8 cellular contexts compared by ENCODE assay signal in the genomic region with DNA sequence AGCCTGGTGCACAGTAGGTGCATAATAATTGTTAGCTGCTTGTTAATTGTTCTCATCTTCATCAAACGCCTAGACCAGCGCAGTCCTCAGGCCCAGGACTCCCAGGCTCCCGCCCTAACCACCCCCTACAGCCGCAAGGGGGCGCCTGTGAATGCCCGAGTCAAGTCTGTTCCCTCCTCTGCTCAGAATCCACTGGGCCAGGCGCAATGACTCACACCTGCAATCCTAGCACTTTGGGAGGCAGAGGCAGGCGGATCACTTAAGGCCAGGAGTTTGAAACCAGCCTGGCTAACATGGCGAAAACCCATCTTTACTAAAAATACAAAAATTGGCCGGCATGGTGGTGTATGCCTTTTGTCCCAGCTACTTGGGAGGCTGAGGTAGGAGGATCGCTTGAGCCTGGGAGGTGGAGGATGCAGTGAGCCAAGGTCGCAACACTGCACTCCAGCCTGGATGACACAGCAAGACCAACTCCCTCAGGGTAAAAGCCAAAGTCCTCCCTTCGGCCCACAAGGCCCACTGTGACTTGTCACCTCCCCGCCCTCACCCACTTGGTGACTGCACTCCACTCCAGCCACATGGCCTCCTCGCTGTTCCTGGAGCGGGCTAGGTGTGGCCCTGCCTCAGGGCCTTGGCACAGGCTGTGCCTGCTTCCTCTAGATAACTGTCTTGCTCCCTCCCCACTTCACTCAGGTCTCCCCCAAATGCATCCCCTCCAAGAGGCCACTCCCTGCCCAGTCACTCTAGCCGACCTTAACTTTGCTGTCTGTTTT. TPM values are rescaled to one million over a fixed set of nuclear protein-coding genes. Genes with fewer than 3 reads are reported as not detected.
DNase-seq lines count a peak whose midpoint lies in the region; ATAC-seq and TF ChIP-seq lines count a peak whose summit lies in the region.

No MANE protein-coding gene starts in this region.

- no peak overlapping the region for H3K27ac ChIP-seq in right lobe of liver

- no peak overlapping the region for H3K4me3 ChIP-seq in right lobe of liver

- CTCF ChIA-PET in GM10248 (lab: Yijun Ruan, JAX), result interaction anchor here (0.9 to 2.2 kb wide), 8 partner anchors 8 to 203 kb away, joined by 3 to 8 read pairs (median 4); no protein-coding TSS in a partner anchor

- H3K9me3 ChIP-seq in right lobe of liver, result no peaks in the 10 kb centered on the region

- peak; percentile 58 to 70 for ATAC-seq in activated CD4-positive, CD25-positive, alpha-beta regulatory T cell treated with anti-CD3 and anti-CD28 coated beads, Interleukin-2, amount 50 U/mL, for 24 hours
- ATAC-seq in right lobe of liver, result peak; percentile 50 to 63 (median 61)
- no peak for ATAC-seq in HG03521 (IDR thresholded peaks at IDR 0.05; ENCODE audit: unreplicated experiment)

- DNase-seq in GM10248 (ENCODE audit: extremely low spot score), result peak; percentile 77
- DNase-seq in NCI-H1694 (lab: John Stamatoyannopoulos, UW), result peak; percentile 39
- peak; percentile 62 for DNase-seq in cerebellar cortex (ENCODE audit: low spot score)
- DNase-seq in right lobe of liver, result peak in 2 of 3 donors; percentile 56 to 66
- DNase-seq in stimulated activated CD8-positive, alpha-beta memory T cell treated with anti-CD3 and anti-CD28 coated beads, Interleukin-12 subunit alpha, Interleukin-12 subunit beta, amount 100 ng/mL, for 24 hours (ENCODE audit: extremely low read depth), result peak; percentile 37
- DNase-seq in NCI-H345 treated with DMSO at 0.1 percent for 48 hours (lab: John Stamatoyannopoulos, UW; ENCODE audit: unreplicated experiment), result no peak

- TF ChIP-seq CTCF in GM10248 (IDR thresholded peaks at IDR 0.05; ENCODE audit: control extremely low read depth, extremely low read depth, low read depth, missing control alignments) (peak; percentile 48), right lobe of liver (IDR thresholded peaks at IDR 0.05) (peak; percentile 37 to 54 (median 50))

- WGBS in right lobe of liver (ENCODE audit: insufficient coverage, low coverage, low lambda C conversion rate, missing lambda C conversion rate), result 56% methylated on average over 4 of the region's 17 CpGs

- peaks cover 0 to 7% (median 0%) of the 10 kb centered on the region in 4 donors for H3K36me3 ChIP-seq in right lobe of liver

- POLR2A ChIA-PET in GM10248 (lab: Yijun Ruan, JAX), result no interaction called here

- no peaks in the 10 kb centered on the region for H3K4me1 ChIP-seq in right lobe of liver

- intact Hi-C loops in right lobe of liver (cut with DNase I), result no loop called here

- no peak for TF ChIP-seq POLR2A in right lobe of liver (IDR thresholded peaks at IDR 0.05)

- no peaks in the 10 kb centered on the region for H3K27me3 ChIP-seq in right lobe of liver

RNA-seq across cellular contexts. Expression of gene ZNF653, which starts 9.1 kb away (rescaled TPM):
- total RNA-seq in right lobe of liver, result 1 to 10 TPM; 2.7 to 7.0 (median 3.9) TPM

RNA-seq across cellular contexts. Expression of gene ELAVL3, which starts 15.7 kb away (rescaled TPM):
- total RNA-seq in right lobe of liver, result not detected

RNA-seq across cellular contexts. Expression of gene ECSIT, which starts 32.4 kb away (rescaled TPM):
- 10 to 100 TPM; 25.0 to 45.5 (median 37.7) TPM for total RNA-seq in right lobe of liver

RNA-seq across cellular contexts. Expression of gene CNN1, which starts 42.1 kb away (rescaled TPM):
- 1 to 10 TPM in 4 of 6 experiments, under 1 TPM in 2; 0.71 to 8.5 (median 1.0) TPM for total RNA-seq in right lobe of liver
